ENCODE assay signal across 27 cellular contexts in genomic region chr7:18777314-18777713, GRCh38.
"Had no signal": no experiment of that assay in that cellular context is flagged by ENCODE, and none has a peak within 500 bp of the region (broad histone marks: within the 10 kb centered on the region; RNA-seq: fewer than 3 reads in every experiment).

No MANE protein-coding gene starts in this region.

- H3K4me3 ChIP-seq: stomach, suprapubic skin, testis, thoracic aorta, thyroid gland, tibial artery, tibial nerve, transverse colon, upper lobe of left lung, upper lobe of right lung, uterus, vagina had no signal

- H3K9me3 ChIP-seq: stomach, suprapubic skin, testis, thoracic aorta, thyroid gland, tibial artery, tibial nerve, transverse colon, upper lobe of left lung, upper lobe of right lung, uterus, vagina had no signal

- H3K27me3 ChIP-seq: stomach, suprapubic skin, testis, thyroid gland, tibial artery, tibial nerve, transverse colon, upper lobe of left lung, upper lobe of right lung, uterus, vagina had no signal

- DNase-seq: stimulated activated CD4-positive, alpha-beta T cell treated with anti-CD3 and anti-CD28 coated beads, Interleukin-2, amount 100 ng/mL, for 48 hours; stimulated activated CD4-positive, alpha-beta T cell treated with anti-CD3 and anti-CD28 coated beads, Interleukin-4, amount 100 ng/mL, for 1 hour; stimulated activated CD4-positive, alpha-beta T cell treated with anti-CD3 and anti-CD28 coated beads, Interleukin-4, amount 100 ng/mL, for 24 hours; stimulated activated CD4-positive, alpha-beta T cell treated with anti-CD3 and anti-CD28 coated beads, Interleukin-4, amount 100 ng/mL, for 4 hours; stimulated activated CD8-positive, alpha-beta memory T cell treated with anti-CD3 and anti-CD28 coated beads, Interleukin-4, amount 100 ng/mL, for 48 hours; stimulated activated naive B cell treated with anti-CD40 and anti-IgM and Interleukin-4, amounts not matched to agents 10 μg/mL and 1 μg/mL and 100 μg/mL, for 72 hours; stimulated activated naive CD4-positive, alpha-beta T cell; stimulated activated naive CD4-positive, alpha-beta T cell treated with Interleukin-2 at 50 U/mL for 16 hours; stimulated activated naive CD8-positive, alpha-beta T cell treated with anti-CD3 and anti-CD28 coated beads, Interleukin-15, amount 100 ng/mL, for 72 hours; stimulated activated naive CD8-positive, alpha-beta T cell treated with anti-CD3 and anti-CD28 coated beads, Interleukin-15, Interleukin-2, amounts not matched to agents 100 U/mL and 50 U/mL, for 24 hours; stomach; substantia nigra; testis; thyroid gland; tibial artery; transverse colon; trophoblast cell; upper lobe of left lung; upper lobe of right lung; uterus had no signal

- H3K27ac ChIP-seq: stomach, suprapubic skin, testis, thoracic aorta, thyroid gland, tibial artery, tibial nerve, transverse colon, upper lobe of left lung, upper lobe of right lung, uterus, vagina had no signal

- FAIRE-seq: urothelium cell line had no signal

- ATAC-seq: stimulated activated effector memory CD8-positive, alpha-beta T cell treated with anti-CD3 and anti-CD28 coated beads, Interleukin-12 subunit alpha, Interleukin-12 subunit beta, amount 100 ng/mL, for 72 hours; stimulated activated memory B cell treated with anti-CD40 and anti-IgM and Interleukin-4, amounts not matched to agents 10 μg/mL and 1 μg/mL and 100 μg/mL, for 72 hours; stimulated activated naive B cell treated with anti-CD40 and anti-IgM and Interleukin-4, amounts not matched to agents 10 μg/mL and 1 μg/mL and 100 μg/mL, for 72 hours; stimulated activated naive CD8-positive, alpha-beta T cell treated with anti-CD3 and anti-CD28 coated beads, Interleukin-15, amount 100 ng/mL, for 72 hours; stimulated activated naive CD8-positive, alpha-beta T cell treated with anti-CD3 and anti-CD28 coated beads, Interleukin-15, Interleukin-2, amounts not matched to agents 100 U/mL and 50 U/mL, for 24 hours; upper lobe of right lung had no signal

- H3K36me3 ChIP-seq: stomach, suprapubic skin, thoracic aorta, thyroid gland, tibial artery, transverse colon, upper lobe of left lung, upper lobe of right lung, uterus, vagina had no signal

- H3K4me1 ChIP-seq: stomach, suprapubic skin, testis, thyroid gland, tibial artery, tibial nerve, transverse colon, upper lobe of left lung, upper lobe of right lung, uterus, vagina had no signal
